In genomic region chr2:3542107-3542506, GRCh38 we compare ENCODE assay signal across 1 cellular context.
TF ChIP-seq lines count a peak whose summit lies in the region.

No MANE protein-coding gene starts in this region.

TF ChIP-seq in K562, 482 proteins besides CTCF, POLR2A, EP300 and RAD21:
- TF ChIP-seq ZNF316 (IDR thresholded peaks at IDR 0.05) = peak; percentile 89
- TF ChIP-seq MAFK (IDR thresholded peaks at IDR 0.05; ENCODE audit: low read length) = 0 out of 2 replicates have a peak, but pooled peaks have one; percentile 42
- no peak for TF ChIP-seq HDAC3 (IDR thresholded peaks at IDR 0.05; ENCODE audit: borderline replicate concordance, partially characterized antibody)
- TF ChIP-seq CEBPG (CRISPR knock-in tag; IDR thresholded peaks at IDR 0.05) = no peak
- TF ChIP-seq CEBPG (tag; conservative IDR thresholded peaks at IDR 0.05 in 1 of 2, IDR thresholded peaks at IDR 0.05 in 1 of 2) = no peak
- TF ChIP-seq MAFG (tag; conservative IDR thresholded peaks at IDR 0.05) = peak; percentile 71
- TF ChIP-seq C11orf30 (IDR thresholded peaks at IDR 0.05; ENCODE audit: low read depth) = peak; percentile 72
- TF ChIP-seq, protein P1, sequence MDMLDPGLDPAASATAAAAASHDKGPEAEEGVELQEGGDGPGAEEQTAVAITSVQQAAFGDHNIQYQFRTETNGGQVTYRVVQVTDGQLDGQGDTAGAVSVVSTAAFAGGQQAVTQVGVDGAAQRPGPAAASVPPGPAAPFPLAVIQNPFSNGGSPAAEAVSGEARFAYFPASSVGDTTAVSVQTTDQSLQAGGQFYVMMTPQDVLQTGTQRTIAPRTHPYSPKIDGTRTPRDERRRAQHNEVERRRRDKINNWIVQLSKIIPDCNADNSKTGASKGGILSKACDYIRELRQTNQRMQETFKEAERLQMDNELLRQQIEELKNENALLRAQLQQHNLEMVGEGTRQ (CRISPR knock-in tag; IDR thresholded peaks at IDR 0.05) = no peak
- no peak for TF ChIP-seq MEF2A (IDR thresholded peaks at IDR 0.05; ENCODE audit: control insufficient read depth, low read depth, low read length)
- no peak for TF ChIP-seq ZNF23 (CRISPR knock-in tag; IDR thresholded peaks at IDR 0.05)
- peak; percentile 54 for TF ChIP-seq MAFF (IDR thresholded peaks at IDR 0.05; ENCODE audit: low read length)
- TF ChIP-seq, protein P2, sequence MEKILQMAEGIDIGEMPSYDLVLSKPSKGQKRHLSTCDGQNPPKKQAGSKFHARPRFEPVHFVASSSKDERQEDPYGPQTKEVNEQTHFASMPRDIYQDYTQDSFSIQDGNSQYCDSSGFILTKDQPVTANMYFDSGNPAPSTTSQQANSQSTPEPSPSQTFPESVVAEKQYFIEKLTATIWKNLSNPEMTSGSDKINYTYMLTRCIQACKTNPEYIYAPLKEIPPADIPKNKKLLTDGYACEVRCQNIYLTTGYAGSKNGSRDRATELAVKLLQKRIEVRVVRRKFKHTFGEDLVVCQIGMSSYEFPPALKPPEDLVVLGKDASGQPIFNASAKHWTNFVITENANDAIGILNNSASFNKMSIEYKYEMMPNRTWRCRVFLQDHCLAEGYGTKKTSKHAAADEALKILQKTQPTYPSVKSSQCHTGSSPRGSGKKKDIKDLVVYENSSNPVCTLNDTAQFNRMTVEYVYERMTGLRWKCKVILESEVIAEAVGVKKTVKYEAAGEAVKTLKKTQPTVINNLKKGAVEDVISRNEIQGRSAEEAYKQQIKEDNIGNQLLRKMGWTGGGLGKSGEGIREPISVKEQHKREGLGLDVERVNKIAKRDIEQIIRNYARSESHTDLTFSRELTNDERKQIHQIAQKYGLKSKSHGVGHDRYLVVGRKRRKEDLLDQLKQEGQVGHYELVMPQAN (IDR thresholded peaks at IDR 0.05; ENCODE audit: borderline replicate concordance) = no peak
